Comparison of ENCODE assay signal across 1 cellular context in genomic region chr5:68344447-68345111, GRCh38.
TF ChIP-seq lines count a peak whose summit lies in the region.

No MANE protein-coding gene starts in this region.

TF ChIP-seq in GM23338, 12 proteins besides CTCF, POLR2A, EP300 and RAD21 (continued from another document):
- no peak for TF ChIP-seq ETS1 (IDR thresholded peaks at IDR 0.05)
